ENCODE assay signal across 18 cellular contexts in the genomic region with DNA sequence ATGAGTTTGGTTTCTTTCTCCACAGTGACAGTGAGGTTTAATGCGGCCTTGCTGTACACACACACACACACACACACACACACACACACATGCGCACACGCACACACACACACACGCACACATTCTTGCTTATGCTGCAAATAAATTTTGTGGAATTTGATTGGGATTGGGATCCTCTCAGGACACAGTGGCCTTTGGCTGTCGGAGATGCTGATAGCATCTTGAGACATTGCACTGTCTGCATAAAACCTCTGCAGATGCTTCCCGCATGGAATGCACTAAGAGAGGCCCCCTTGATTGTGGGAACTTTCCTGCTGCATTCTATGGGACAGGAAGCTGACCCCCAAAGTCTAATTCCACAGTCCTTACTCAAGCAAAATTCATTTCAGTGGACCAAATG.
"Had no signal": no experiment of that assay in that cellular context is flagged by ENCODE, and none has a peak within 500 bp of the region (broad histone marks: within the 10 kb centered on the region; RNA-seq: fewer than 3 reads in every experiment).

No MANE protein-coding gene starts in this region.

- FAIRE-seq: endometrium, kidney had no signal

- H3K4me1 ChIP-seq: gastrocnemius medialis, lower lobe of right lung, psoas muscle, vagina had no signal

- H3K4me3 ChIP-seq: gastrocnemius medialis, heart right ventricle, left ventricle myocardium inferior, lower lobe of right lung, psoas muscle, vagina had no signal

- H3K4me1 Mint-ChIP-seq: memory B cell had no signal

- H3K36me3 ChIP-seq: gastrocnemius medialis, left ventricle myocardium inferior, lower lobe of right lung, neutrophil, vagina had no signal

- ATAC-seq: esophagus mucosa; gastrocnemius medialis; lower lobe of right lung; naive thymus-derived CD4-positive, alpha-beta T cell; psoas muscle; sciatic nerve had no signal

- H3K27me3 ChIP-seq: vagina had no signal

- H3K9me3 ChIP-seq: gastrocnemius medialis, heart right ventricle, left ventricle myocardium inferior, lower lobe of right lung, neutrophil, psoas muscle, vagina had no signal

- DNase-seq: effector memory CD4-positive, alpha-beta T cell; gastrocnemius medialis; immature natural killer cell; kidney; left ventricle myocardium inferior; lower lobe of right lung; naive thymus-derived CD4-positive, alpha-beta T cell; nephron progenitor cell; psoas muscle; stimulated activated naive CD4-positive, alpha-beta T cell treated with Interleukin-2 at 50 U/mL for 16 hours had no signal

- H3K36me3 Mint-ChIP-seq: immature natural killer cell, type B pancreatic cell had no signal

- H3K27ac Mint-ChIP-seq: immature natural killer cell; memory B cell; naive thymus-derived CD4-positive, alpha-beta T cell; nephron progenitor cell; type B pancreatic cell had no signal

- H3K27ac ChIP-seq: gastrocnemius medialis, lower lobe of right lung, neutrophil, psoas muscle, vagina had no signal

- H3K9me3 Mint-ChIP-seq: immature natural killer cell; memory B cell; naive thymus-derived CD4-positive, alpha-beta T cell; nephron progenitor cell; type B pancreatic cell had no signal

- H3K4me3 Mint-ChIP-seq: immature natural killer cell; memory B cell; naive thymus-derived CD4-positive, alpha-beta T cell; nephron progenitor cell; type B pancreatic cell had no signal
